26 cellular contexts compared by ENCODE assay signal in genomic region chr1:192157067-192157466, GRCh38. TPM values are rescaled to one million over a fixed set of nuclear protein-coding genes. Genes with fewer than 3 reads are reported as not detected.
DNase-seq lines count a peak whose midpoint lies in the region; ATAC-seq, FAIRE-seq and TF ChIP-seq lines count a peak whose summit lies in the region.
"Had no signal": no experiment of that assay in that cellular context is flagged by ENCODE, and none has a peak within 500 bp of the region (broad histone marks: within the 10 kb centered on the region; RNA-seq: fewer than 3 reads in every experiment).

No MANE protein-coding gene starts in this region.

- H3K4me1 ChIP-seq in BLaER1 treated with 17β-estradiol and CSF1 and Interleukin-3, amounts not matched to agents 10 nM and 100 nM: peaks cover 0 to 65% (median 39%) of the 10 kb centered on the region in 10 experiments; a peak in 15 of 20 replicates
- H3K4me1 ChIP-seq in DND-41 (ENCODE audit: insufficient read depth, low read length) (peaks cover 51% of the 10 kb centered on the region), Karpas-422 (ENCODE audit: low read length) (peaks cover 88% of the 10 kb centered on the region), K562 (replicated peaks in 1 of 2; ENCODE audit: control insufficient read depth in 2 of 2, insufficient read depth in 2 of 2, low read length in 2 of 2) (no peaks in the 10 kb centered on the region)
- H3K4me1 ChIP-seq: A549, BE2C, Caco-2 had no signal

- POLR2A ChIA-PET in K562 (lab: Yijun Ruan, JAX): interaction anchor here (1.3 kb wide), 1 partner anchor 10 kb away, joined by 3 read pairs; no protein-coding TSS in a partner anchor

- H3K4me3 ChIP-seq in BLaER1 treated with 17β-estradiol and CSF1 and Interleukin-3, amounts not matched to agents 10 nM and 100 nM: no peak overlapping the region
- H3K4me3 ChIP-seq in DND-41 (ENCODE audit: low read depth in 1 of 2, low read length in 2 of 2) (no peak overlapping the region), Karpas-422 (ENCODE audit: low read length) (no peak overlapping the region), K562 (no peak overlapping the region)
- H3K4me3 ChIP-seq: A549, HAP-1 had no signal

- no TSS peak for BruUV-seq in K562 (replicated peaks; lab: Mats Ljungman, UMichigan)

- no peak for TF ChIP-seq POLR2A in K562 (conservative IDR thresholded peaks at IDR 0.05)

- ATAC-seq in DND-41 (ENCODE audit: insufficient read depth, low read depth) (no peak), K562 (no peak), HG02623 (IDR thresholded peaks at IDR 0.05; ENCODE audit: unreplicated experiment) (no peak)
- ATAC-seq: A549; CD8-positive, alpha-beta T cell had no signal

- in situ Hi-C loops in K562 (cut with MboI): no loop called here

- intact Hi-C loops in K562 (cut with micrococcal nuclease): no loop called here
- intact Hi-C loops in posterior vena cava (cut with DNase I): no loop called here

- peaks cover 0 to 14% (median 0%) of the 10 kb centered on the region in 11 experiments; a peak in 8 of 22 replicates for H3K9me3 ChIP-seq in BLaER1 treated with 17β-estradiol and CSF1 and Interleukin-3, amounts not matched to agents 10 nM and 100 nM (replicated peaks in 1 of 11)
- peaks cover 6% of the 10 kb centered on the region for H3K9me3 ChIP-seq in DND-41 (ENCODE audit: insufficient read depth, low read length, severe bottlenecking)
- no peaks in the 10 kb centered on the region for H3K9me3 ChIP-seq in Karpas-422 (ENCODE audit: low read length)
- H3K9me3 ChIP-seq in K562 (replicated peaks; ENCODE audit: control insufficient read depth, insufficient read depth, low read depth, low read length): no peaks in the 10 kb centered on the region; the same call in 1 of the 2 replicates
- H3K9me3 ChIP-seq: A549, BE2C, Caco-2, HAP-1 had no signal

- no peaks in the 10 kb centered on the region for H4K20me1 ChIP-seq in BLaER1 treated with 17β-estradiol and CSF1 and Interleukin-3, amounts not matched to agents 10 nM and 100 nM
- no peaks in the 10 kb centered on the region for H4K20me1 ChIP-seq in DND-41 (ENCODE audit: insufficient read depth, low read length)
- H4K20me1 ChIP-seq in Karpas-422 (ENCODE audit: insufficient read depth, low read depth, low read length): no peaks in the 10 kb centered on the region
- H4K20me1 ChIP-seq in K562 (replicated peaks; ENCODE audit: control insufficient read depth, insufficient read depth, low read length): no peaks in the 10 kb centered on the region

- no peak overlapping the region; a peak in 1 of 22 replicates for H3K9ac ChIP-seq in BLaER1 treated with 17β-estradiol and CSF1 and Interleukin-3, amounts not matched to agents 10 nM and 100 nM
- H3K9ac ChIP-seq in DND-41 (ENCODE audit: low read depth, low read length): no peak overlapping the region
- H3K9ac ChIP-seq in Karpas-422 (ENCODE audit: low read length): no peak overlapping the region
- no peak overlapping the region for H3K9ac ChIP-seq in K562 (ENCODE audit: insufficient read depth in 1 of 2, low read depth in 2 of 2, low read length in 2 of 2)

- peaks cover 0 to 16% (median 4%) of the 10 kb centered on the region in 11 experiments; a peak in 10 of 22 replicates for H3K36me3 ChIP-seq in BLaER1 treated with 17β-estradiol and CSF1 and Interleukin-3, amounts not matched to agents 10 nM and 100 nM
- peaks cover 10% of the 10 kb centered on the region for H3K36me3 ChIP-seq in DND-41 (ENCODE audit: insufficient read depth, low read length)
- H3K36me3 ChIP-seq in Karpas-422 (ENCODE audit: insufficient read depth, low read length): no peaks in the 10 kb centered on the region
- H3K36me3 ChIP-seq in K562 (ENCODE audit: control insufficient read depth, insufficient read depth, low read length): no peaks in the 10 kb centered on the region
- H3K36me3 ChIP-seq: BE2C, HAP-1 had no signal

- H3K9me1 ChIP-seq in K562 (ENCODE audit: control insufficient read depth, insufficient read depth, low read length): no peaks in the 10 kb centered on the region

- peak overlapping the region in 5 of 11 experiments; percentile 6 to 84 (median 83); a peak in 7 of 22 replicates for H3K4me2 ChIP-seq in BLaER1 treated with 17β-estradiol and CSF1 and Interleukin-3, amounts not matched to agents 10 nM and 100 nM
- no peak overlapping the region for H3K4me2 ChIP-seq in DND-41 (ENCODE audit: insufficient read depth, low read length)
- no peak overlapping the region for H3K4me2 ChIP-seq in Karpas-422 (ENCODE audit: low read depth, low read length, poor library complexity, severe bottlenecking)
- H3K4me2 ChIP-seq in K562 (ENCODE audit: insufficient read depth, low read length): no peak overlapping the region
- H3K4me2 ChIP-seq: A549 had no signal

- H3K27me3 ChIP-seq in BLaER1 treated with 17β-estradiol and CSF1 and Interleukin-3, amounts not matched to agents 10 nM and 100 nM: no peaks in the 10 kb centered on the region
- no peaks in the 10 kb centered on the region for H3K27me3 ChIP-seq in DND-41 (ENCODE audit: insufficient read depth, low read length, poor library complexity)
- H3K27me3 ChIP-seq in Karpas-422 (ENCODE audit: low read length): no peaks in the 10 kb centered on the region
- H3K27me3 ChIP-seq in K562 (ENCODE audit: control insufficient read depth in 2 of 2, insufficient read depth in 2 of 2, low read length in 2 of 2): no peaks in the 10 kb centered on the region
- H3K27me3 ChIP-seq: BE2C had no signal

- no peak for TF ChIP-seq RAD21 in K562 (CRISPR knock-in tag; conservative IDR thresholded peaks at IDR 0.05 in 1 of 2, IDR thresholded peaks at IDR 0.05 in 1 of 2)

- TF ChIP-seq CTCF in DND-41 (IDR thresholded peaks at IDR 0.05; ENCODE audit: borderline replicate concordance, extremely low read depth, low read length, poor library complexity, severe bottlenecking) (no peak), K562 (IDR thresholded peaks at IDR 0.05 in 2 of 3, conservative IDR thresholded peaks at IDR 0.05 in 1 of 3; ENCODE audit: insufficient read depth in 2 of 3, low read depth in 1 of 3, low read length in 3 of 3) (no peak)

- H2AFZ ChIP-seq in DND-41 (ENCODE audit: low read depth, low read length) (no peak overlapping the region), Karpas-422 (ENCODE audit: low read length) (no peak overlapping the region), K562 (ENCODE audit: low read depth, low read length) (no peak overlapping the region)

- no peak for FAIRE-seq in K562 (lab: Jason Lieb, UNC)
- FAIRE-seq: A549, GM12892, H54 had no signal

- TF ChIP-seq EP300 in K562 (IDR thresholded peaks at IDR 0.05; ENCODE audit: low read length): no peak

- H3K27ac ChIP-seq in BLaER1 treated with 17β-estradiol and CSF1 and Interleukin-3, amounts not matched to agents 10 nM and 100 nM: peak overlapping the region in 9 of 11 experiments; percentile 77 to 98 (median 94); a peak in 17 of 22 replicates
- H3K27ac ChIP-seq in DND-41 (ENCODE audit: low read length) (peak overlapping the region; percentile 55), Karpas-422 (ENCODE audit: low read length) (peak overlapping the region; percentile 99), K562 (ENCODE audit: extremely low read depth, low read depth, low read length) (no peak overlapping the region)
- H3K27ac ChIP-seq: A549 had no signal

- peaks cover 18% of the 10 kb centered on the region for H3K79me2 ChIP-seq in DND-41 (ENCODE audit: insufficient read depth, low read length)
- peaks cover 15% of the 10 kb centered on the region; the same call in 1 of the 2 replicates for H3K79me2 ChIP-seq in Karpas-422 (ENCODE audit: low read length)
- no peaks in the 10 kb centered on the region for H3K79me2 ChIP-seq in K562 (ENCODE audit: control insufficient read depth, insufficient read depth, low read length)

- DNase-seq in DND-41 (no peak), Karpas-422 (no peak), K562 (ENCODE audit: extremely low read depth in 1 of 4, low spot score in 3 of 4) (no peak), posterior vena cava (ENCODE audit: low spot score) (no peak), GDM1 (lab: John Stamatoyannopoulos, UW) (no peak), OCI-M1 (lab: John Stamatoyannopoulos, UW) (no peak)
- DNase-seq: 8988T; ACHN; AML-193; BE2C; C1 segment of cervical spinal cord; Caco-2; CD4-positive, CD25-positive, alpha-beta regulatory T cell; CD8-positive, alpha-beta T cell; DMS 273 treated with DMSO at 0.1 percent for 48 hours; DMS79; GOT3; HFFc6 had no signal

- no peaks in the 10 kb centered on the region for H3K9me2 ChIP-seq in Karpas-422 (replicated peaks; ENCODE audit: insufficient read depth, low read length)

- CTCF ChIA-PET in K562 (lab: Yijun Ruan, JAX; ENCODE audit: low intra/inter-chr PET ratio): no interaction called here

TF ChIP-seq in K562, 482 proteins besides CTCF, POLR2A, EP300 and RAD21:
- TF ChIP-seq ZKSCAN1 (IDR thresholded peaks at IDR 0.05; ENCODE audit: low read depth, low read length): peak; percentile 76; the same call in 1 of the 2 replicates
- no peak for TF ChIP-seq CBX3 (IDR thresholded peaks at IDR 0.05; ENCODE audit: borderline replicate concordance in 1 of 2, low read length in 2 of 2)
- peak; percentile 51; the same call in 1 of the 2 replicates for TF ChIP-seq ZNF239 (CRISPR knock-in tag; IDR thresholded peaks at IDR 0.05)

RNA-seq across cellular contexts. Expression of gene RGS18, which starts 1.2 kb away (rescaled TPM):
- total RNA-seq in Karpas-422 (2014; rRNA removed; shearing (Covaris generic); ENCODE audit: low replicate concordance): 20.8 and 47.3 TPM in 2 replicates
- total RNA-seq in K562 (2011; cell fraction: chromatin; rRNA removed; ENCODE audit: low replicate concordance): not detected in 2 replicates
- total RNA-seq in K562 (2011; cell fraction: nucleolus; rRNA removed): not detected in 2 replicates
- not detected in 2 replicates for total RNA-seq in K562 (2011; cell fraction: nucleoplasm; rRNA removed)
- total RNA-seq in K562 (2014; rRNA removed) (not detected in 2 replicates), K562 (2014; rRNA removed; fragmentation: Illumina TruSeq; extraction: Trizol) (0.10 TPM in 1 of 2 replicates, not detected in the other), K562 (2015; rRNA removed; fragmentation: Illumina TruSeq; extraction: Trizol) (0.11 and 0.19 TPM in 2 replicates), K562 (2021) (not detected in 2 replicates), posterior vena cava (1 to 10 TPM; 2.7 to 3.8 TPM)
- polyA plus RNA-seq in K562 (2011; rRNA removed) (0.06 TPM in 1 of 2 replicates, not detected in the other), K562 (2014; fragmentation: Illumina TruSeq; extraction: Trizol) (0.04 and 0.08 TPM in 2 replicates), K562 (2014; fragmentation: Nextera tagmentation; extraction: Ambion mirVana) (under 1 TPM in 1 of 2 experiments, not detected in 1; 0.03 TPM), K562 (2014; rRNA removed) (not detected in 2 replicates)
- 0.03 TPM in 1 of 2 replicates, not detected in the other for polyA plus RNA-seq in K562 (2011; cell fraction: cytosol; rRNA removed)
- not detected in 2 replicates for polyA plus RNA-seq in K562 (2011; cell fraction: nucleus; rRNA removed)
- polyA plus RNA-seq in K562 (2012): 0.07 and 0.09 TPM in 2 replicates
- 0.12 TPM in 1 of 2 replicates, not detected in the other for polyA minus RNA-seq in K562 (2011; rRNA and poly(A)+ RNA removed)
- not detected in 2 replicates for polyA minus RNA-seq in K562 (2011; cell fraction: cytosol; rRNA and poly(A)+ RNA removed)
- polyA minus RNA-seq in K562 (2011; cell fraction: nucleus; rRNA and poly(A)+ RNA removed): 0.22 TPM in 1 of 2 replicates, not detected in the other
- total RNA-seq: Caco-2, Daoy, G401, HFFc6 had no signal
- polyA plus RNA-seq: A549 had no signal
